Comparison of ENCODE assay signal across 10 cellular contexts in the genomic region with DNA sequence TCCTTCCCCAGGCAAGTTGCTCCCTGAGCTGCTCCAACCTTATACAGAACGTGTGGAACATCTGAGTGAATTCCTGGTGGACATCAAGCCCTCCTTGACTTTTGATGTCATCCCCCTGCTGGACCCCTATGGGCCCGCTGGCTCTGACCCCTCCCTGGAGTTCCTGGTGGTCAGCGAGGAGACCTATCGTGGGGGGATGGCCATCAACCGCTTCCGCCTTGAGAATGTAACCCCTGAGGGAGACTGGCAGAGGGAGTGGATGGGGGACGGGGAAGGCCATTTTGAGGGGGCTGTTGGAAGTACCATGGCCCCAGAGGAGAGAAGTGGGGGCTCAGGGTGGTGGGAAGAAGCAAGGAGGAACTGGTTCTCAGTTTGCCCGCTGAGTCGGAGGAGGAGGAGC. TPM values are rescaled to one million over a fixed set of nuclear protein-coding genes. Genes with fewer than 3 reads are reported as not detected.
DNase-seq lines count a peak whose midpoint lies in the region; TF ChIP-seq lines count a peak whose summit lies in the region.
"Had no signal": no experiment of that assay in that cellular context is flagged by ENCODE, and none has a peak within 500 bp of the region (broad histone marks: within the 10 kb centered on the region; RNA-seq: fewer than 3 reads in every experiment).

No MANE protein-coding gene starts in this region.

- H3K36me3 Mint-ChIP-seq in activated CD4-positive, alpha-beta T cell treated with anti-CD3 and anti-CD28 coated beads, Interleukin-2, amount 10 ng/mL, durations not matched to agents 24 days and 14 days (ENCODE audit: low read depth), result peaks cover 29% of the 10 kb centered on the region

- CTCF ChIA-PET in RWPE1 (lab: Yijun Ruan, JAX), result no interaction called here

- H3K9me3 Mint-ChIP-seq in activated CD4-positive, alpha-beta T cell treated with anti-CD3 and anti-CD28 coated beads, Interleukin-2, amount 10 ng/mL, durations not matched to agents 24 days and 14 days, result no peaks in the 10 kb centered on the region

- H3K27ac ChIP-seq in RWPE1 (peak overlapping the region; percentile 89), skeletal muscle tissue (ENCODE audit: low read depth, low read length) (no peak overlapping the region), brain microvascular endothelial cell (no peak overlapping the region)

- H3K27me3 Mint-ChIP-seq in activated CD4-positive, alpha-beta T cell treated with anti-CD3 and anti-CD28 coated beads, Interleukin-2, amount 10 ng/mL, durations not matched to agents 24 days and 14 days, result no peaks in the 10 kb centered on the region

- DNase-seq in activated CD4-positive, alpha-beta T cell treated with anti-CD3 and anti-CD28 coated beads, Interleukin-2, amount 10 ng/mL, durations not matched to agents 24 days and 14 days, result no peak
- no peak for DNase-seq in activated CD4-positive, alpha-beta T cell treated with anti-CD3 and anti-CD28 coated beads, Interleukin-2, amount 50 U/mL, for 1 hour
- DNase-seq in RWPE1 (ENCODE audit: low spot score) (no peak), epithelial cell of proximal tubule (ENCODE audit: low read depth) (no peak), brain microvascular endothelial cell (no peak), KBM-7 (no peak), D341Med (ENCODE audit: low spot score) (no peak)
- DNase-seq: anterior cingulate cortex, NCI-H2081 treated with DMSO at 0.1 percent for 48 hours had no signal

- in situ Hi-C loops in brain microvascular endothelial cell (cut with HindIII; ENCODE audit: low pct_ligation_motif_present, low sequenced_read_pairs) (no loop called here), KBM-7 (cut with MboI; ENCODE audit: low pct_unique_long_range_greater_than_20kb, low sequenced_read_pairs) (no loop called here)

- intact Hi-C loops in activated CD4-positive, alpha-beta T cell treated with anti-CD3 and anti-CD28 coated beads, Interleukin-2, amount 10 ng/mL, durations not matched to agents 24 days and 14 days (cut with micrococcal nuclease), result loop anchor here (2.0 kb wide), 1 partner anchor 45 kb away; the partner anchor contains the start of genes RETREG3 and TUBG1

- peak overlapping the region; percentile 89 for H3K4me3 Mint-ChIP-seq in activated CD4-positive, alpha-beta T cell treated with anti-CD3 and anti-CD28 coated beads, Interleukin-2, amount 10 ng/mL, durations not matched to agents 24 days and 14 days

- peaks cover 45 to 60% (median 54%) of the 10 kb centered on the region in 3 donors for H3K4me1 ChIP-seq in skeletal muscle tissue (ENCODE audit: control insufficient read depth in 3 of 3, insufficient read depth in 3 of 3, low read length in 3 of 3)

- H3K4me3 ChIP-seq in epithelial cell of proximal tubule (ENCODE audit: low read depth, low read length) (peak overlapping the region; percentile 94), skeletal muscle tissue (ENCODE audit: low read length in 3 of 3) (peak overlapping the region; percentile 41 to 98 (median 92)), brain microvascular endothelial cell (ENCODE audit: low read depth, low read length) (no peak overlapping the region)

- TF ChIP-seq CTCF in RWPE1 (conservative IDR thresholded peaks at IDR 0.05; ENCODE audit: low read depth) (no peak), epithelial cell of proximal tubule (conservative IDR thresholded peaks at IDR 0.05; ENCODE audit: low read depth, low read length) (no peak), brain microvascular endothelial cell (IDR thresholded peaks at IDR 0.05; ENCODE audit: low read depth, low read length, missing control alignments) (no peak)

- H3K4me1 Mint-ChIP-seq in activated CD4-positive, alpha-beta T cell treated with anti-CD3 and anti-CD28 coated beads, Interleukin-2, amount 10 ng/mL, durations not matched to agents 24 days and 14 days, result peaks cover 27% of the 10 kb centered on the region

- peak overlapping the region in 2 of 3 donors; percentile 92 to 98 for H3K9ac ChIP-seq in skeletal muscle tissue (ENCODE audit: low read depth in 1 of 3, low read length in 3 of 3)

- H3K27me3 ChIP-seq in skeletal muscle tissue (ENCODE audit: control insufficient read depth in 3 of 3, insufficient read depth in 3 of 3, low read length in 3 of 3) (no peaks in the 10 kb centered on the region), brain microvascular endothelial cell (replicated peaks) (no peaks in the 10 kb centered on the region)

- peak overlapping the region; percentile 51 for H3K27ac Mint-ChIP-seq in activated CD4-positive, alpha-beta T cell treated with anti-CD3 and anti-CD28 coated beads, Interleukin-2, amount 10 ng/mL, durations not matched to agents 24 days and 14 days

- POLR2A ChIA-PET in RWPE1 (lab: Yijun Ruan, JAX; ENCODE audit: low non-redundant PET), result interaction anchor here (0.7 kb wide), 1 partner anchor 113 kb away, joined by 4 read pairs; no protein-coding TSS in a partner anchor

- H3K36me3 ChIP-seq in skeletal muscle tissue (ENCODE audit: control insufficient read depth in 3 of 3, insufficient read depth in 3 of 3, low read length in 3 of 3) (peaks cover 29 to 32% (median 31%) of the 10 kb centered on the region in 3 donors), brain microvascular endothelial cell (replicated peaks) (peaks cover 26% of the 10 kb centered on the region)

- no peaks in the 10 kb centered on the region for H3K9me3 ChIP-seq in skeletal muscle tissue (ENCODE audit: control insufficient read depth in 3 of 3, low read length in 3 of 3)

RNA-seq across cellular contexts. Expression of gene COASY, which starts 2.0 kb away (rescaled TPM):
- total RNA-seq in activated CD4-positive, alpha-beta T cell treated with anti-CD3 and anti-CD28 coated beads, Interleukin-2, amount 10 ng/mL, durations not matched to agents 24 days and 14 days, result 97.7 and 109 TPM in 2 replicates
- 49.4 and 58.2 TPM in 2 replicates for total RNA-seq in epithelial cell of proximal tubule
- total RNA-seq in skeletal muscle tissue, result 6.3 TPM

RNA-seq across cellular contexts. Expression of gene MLX, which starts 3.0 kb away (rescaled TPM):
- 67.8 and 72.6 TPM in 2 replicates for total RNA-seq in activated CD4-positive, alpha-beta T cell treated with anti-CD3 and anti-CD28 coated beads, Interleukin-2, amount 10 ng/mL, durations not matched to agents 24 days and 14 days
- total RNA-seq in epithelial cell of proximal tubule (15.7 and 47.6 TPM in 2 replicates), skeletal muscle tissue (21.9 TPM)

RNA-seq across cellular contexts. Expression of gene HSD17B1, which starts 11.2 kb away (rescaled TPM):
- 0.42 and 0.83 TPM in 2 replicates for total RNA-seq in activated CD4-positive, alpha-beta T cell treated with anti-CD3 and anti-CD28 coated beads, Interleukin-2, amount 10 ng/mL, durations not matched to agents 24 days and 14 days
- total RNA-seq in epithelial cell of proximal tubule (0.75 and 0.94 TPM in 2 replicates), skeletal muscle tissue (1.6 TPM)

RNA-seq across cellular contexts. Expression of gene PSMC3IP, which starts 13.6 kb away (rescaled TPM):
- total RNA-seq in activated CD4-positive, alpha-beta T cell treated with anti-CD3 and anti-CD28 coated beads, Interleukin-2, amount 10 ng/mL, durations not matched to agents 24 days and 14 days, result 29.1 and 31.1 TPM in 2 replicates
- total RNA-seq in epithelial cell of proximal tubule, result 23.8 and 25.9 TPM in 2 replicates
- total RNA-seq in skeletal muscle tissue, result 2.1 TPM

RNA-seq across cellular contexts. Expression of gene NAGLU, which starts 27.9 kb away (rescaled TPM):
- total RNA-seq in activated CD4-positive, alpha-beta T cell treated with anti-CD3 and anti-CD28 coated beads, Interleukin-2, amount 10 ng/mL, durations not matched to agents 24 days and 14 days, result 20.4 and 20.7 TPM in 2 replicates
- total RNA-seq in epithelial cell of proximal tubule (25.2 and 28.8 TPM in 2 replicates), skeletal muscle tissue (14.1 TPM)
